In genomic region chr1:6743189-6744101, GRCh38 we compare ENCODE assay signal across 8 cellular contexts. TPM values are rescaled to one million over a fixed set of nuclear protein-coding genes. Genes with fewer than 3 reads are reported as not detected.
A peak's percentile ranks its signal among the peaks of the same experiment; 100 is the strongest.
DNase-seq lines count a peak whose midpoint lies in the region; ATAC-seq, FAIRE-seq and TF ChIP-seq lines count a peak whose summit lies in the region.

No MANE protein-coding gene starts in this region.

- no peak for TF ChIP-seq RAD21 in HepG2 (CRISPR knock-in tag; IDR thresholded peaks at IDR 0.05)

- no peaks in the 10 kb centered on the region for H3K79me2 ChIP-seq in HepG2 (ENCODE audit: insufficient read depth, low read length)

- H3K4me3 ChIP-seq in HepG2 (replicated peaks in 1 of 3; ENCODE audit: insufficient read depth in 1 of 3, low read depth in 2 of 3, low read length in 3 of 3) (no peak overlapping the region), thyroid gland (replicated peaks in 1 of 3) (no peak overlapping the region)

- ATAC-seq in HepG2: peak; percentile 69
- no peak for ATAC-seq in GM18502 (IDR thresholded peaks at IDR 0.05; ENCODE audit: poor library complexity, unreplicated experiment)
- no peak for ATAC-seq in HG02798 (IDR thresholded peaks at IDR 0.05; ENCODE audit: poor library complexity, unreplicated experiment)

- DNase-seq in activated T-cell treated with anti-CD3 and anti-CD28 coated beads, Interleukin-2, amount 50 U/mL, for 24 hours: peak; percentile 50
- DNase-seq in activated T-cell treated with anti-CD3 and anti-CD28 coated beads for 4 hours (no peak), OCI-M2 (lab: John Stamatoyannopoulos, UW; ENCODE audit: unreplicated experiment) (peak; percentile 38), caudate nucleus (lab: John Stamatoyannopoulos, UW) (peak in 7 of 61 donors; percentile 1 to 24 (median 13)), HepG2 (ENCODE audit: low spot score) (no peak), thyroid gland (peak; percentile 16 to 29)

- H3K36me3 Mint-ChIP-seq in activated T-cell treated with anti-CD3 and anti-CD28 coated beads, Interleukin-2, amount 50 U/mL, for 24 hours (ENCODE audit: low read depth): no peaks in the 10 kb centered on the region

- H3K4me1 ChIP-seq in HepG2 (ENCODE audit: insufficient read depth, low read length): no peaks in the 10 kb centered on the region
- peaks cover 0 to 8% of the 10 kb centered on the region in 2 donors for H3K4me1 ChIP-seq in thyroid gland

- H3K9ac ChIP-seq in HepG2 (ENCODE audit: insufficient read depth, low read depth, low read length): no peak overlapping the region

- no peak for FAIRE-seq in HepG2 (lab: Jason Lieb, UNC)

- in situ Hi-C loops in HepG2 (cut with HindIII; ENCODE audit: extremely low pct_ligation_motif_present, low pct_unique_long_range_greater_than_20kb): loop anchor here (10.0 kb wide), 1 partner anchor 61 kb away; no protein-coding TSS in a partner anchor

- H3K27ac Mint-ChIP-seq in activated T-cell treated with anti-CD3 and anti-CD28 coated beads, Interleukin-2, amount 50 U/mL, for 24 hours: no peak overlapping the region

- no peak for TF ChIP-seq EP300 in HepG2 (IDR thresholded peaks at IDR 0.05; ENCODE audit: low read depth in 2 of 2, low read length in 2 of 2)
- TF ChIP-seq EP300 in HepG2 (CRISPR knock-in tag; IDR thresholded peaks at IDR 0.05; ENCODE audit: borderline replicate concordance): no peak

- H3K27me3 Mint-ChIP-seq in activated T-cell treated with anti-CD3 and anti-CD28 coated beads, Interleukin-2, amount 50 U/mL, for 24 hours: peaks cover 21% of the 10 kb centered on the region

- 47% methylated on average over 12 of the region's 20 CpGs for WGBS in HepG2 (ENCODE audit: low lambda C conversion rate)
- 52 to 61% methylated on average over 17 to 19 of the region's 20 CpGs for WGBS in thyroid gland, 2 donors

- POLR2A ChIA-PET in HepG2 (lab: Yijun Ruan, JAX): interaction anchor here (1.6 kb wide), 1 partner anchor 42 kb away, joined by 6 read pairs; the partner anchor contains the start of gene CAMTA1

- H2AFZ ChIP-seq in HepG2 (ENCODE audit: low read length): no peak overlapping the region

- H3K4me3 Mint-ChIP-seq in activated T-cell treated with anti-CD3 and anti-CD28 coated beads, Interleukin-2, amount 50 U/mL, for 24 hours: no peak overlapping the region

- H3K4me2 ChIP-seq in HepG2 (ENCODE audit: low read depth, low read length): no peak overlapping the region

- no peak for TF ChIP-seq CTCF in HepG2 (CRISPR knock-in tag; IDR thresholded peaks at IDR 0.05)
- no peak for TF ChIP-seq CTCF in thyroid gland (IDR thresholded peaks at IDR 0.05)

- no peaks in the 10 kb centered on the region for H3K9me3 ChIP-seq in HepG2 (ENCODE audit: low read length)
- no peaks in the 10 kb centered on the region for H3K9me3 ChIP-seq in thyroid gland

- TF ChIP-seq POLR2A in HepG2 (IDR thresholded peaks at IDR 0.05; ENCODE audit: insufficient read depth in 1 of 2, low read depth in 2 of 2, low read length in 2 of 2) (no peak), thyroid gland (IDR thresholded peaks at IDR 0.05) (no peak)

- no peaks in the 10 kb centered on the region for H4K20me1 ChIP-seq in HepG2 (ENCODE audit: insufficient read depth, low read length)

- intact Hi-C loops in HepG2 (cut with micrococcal nuclease; ENCODE audit: unreplicated experiment): no loop called here
- intact Hi-C loops in thyroid gland (cut with DNase I): no loop called here

- H3K27ac ChIP-seq in caudate nucleus (ENCODE audit: low read depth, low read length) (peak overlapping the region; percentile 50), HepG2 (ENCODE audit: extremely low read length, insufficient read depth, low read length) (no peak overlapping the region), thyroid gland (peak overlapping the region; percentile 35 to 66 (median 37))

- BruUV-seq in HepG2 (replicated peaks; lab: Mats Ljungman, UMichigan): no TSS peak

- CTCF ChIA-PET in HepG2 (lab: Yijun Ruan, JAX; ENCODE audit: low intra/inter-chr PET ratio, low total read pairs): no interaction called here

- no peaks in the 10 kb centered on the region for H3K9me3 Mint-ChIP-seq in activated T-cell treated with anti-CD3 and anti-CD28 coated beads, Interleukin-2, amount 50 U/mL, for 24 hours

- H3K27me3 ChIP-seq in HepG2 (ENCODE audit: control insufficient read depth in 1 of 2, insufficient read depth in 2 of 2, low read length in 2 of 2) (peaks cover 0 to 4% of the 10 kb centered on the region in 2 experiments; a peak in 1 of 5 replicates), thyroid gland (no peaks in the 10 kb centered on the region)

- H3K36me3 ChIP-seq in HepG2 (replicated peaks in 1 of 2; ENCODE audit: control insufficient read depth in 1 of 2, insufficient read depth in 2 of 2, low read length in 2 of 2) (no peaks in the 10 kb centered on the region), thyroid gland (no peaks in the 10 kb centered on the region)

- H3K4me1 Mint-ChIP-seq in activated T-cell treated with anti-CD3 and anti-CD28 coated beads, Interleukin-2, amount 50 U/mL, for 24 hours (ENCODE audit: low read depth): peaks cover 18% of the 10 kb centered on the region

TF ChIP-seq in HepG2, 621 proteins besides CTCF, POLR2A, EP300 and RAD21:
- TF ChIP-seq ZBTB33 (CRISPR knock-in tag; IDR thresholded peaks at IDR 0.05) (peak; percentile 85), ZNF441 (CRISPR knock-in tag; IDR thresholded peaks at IDR 0.05; ENCODE audit: borderline replicate concordance) (no peak)

RNA-seq across cellular contexts. Expression of gene CAMTA1, which starts 41.8 kb away (rescaled TPM):
- 36.4 and 36.7 TPM in 2 replicates for total RNA-seq in HepG2 (2016; rRNA removed; fragmentation: Illumina TruSeq; extraction: Trizol)
- total RNA-seq in HepG2 (2016; cell fraction: cytosol; rRNA removed; fragmentation: Illumina TruSeq; extraction: Trizol; ENCODE audit: low read depth): 54.5 and 63.4 TPM in 2 replicates
- total RNA-seq in HepG2 (2016; cell fraction: insoluble cytoplasmic fraction; rRNA removed; fragmentation: Illumina TruSeq; extraction: Trizol): 33.9 and 46.1 TPM in 2 replicates
- 56.0 and 62.9 TPM in 2 replicates for total RNA-seq in HepG2 (2016; cell fraction: membrane; rRNA removed; fragmentation: Illumina TruSeq; extraction: Trizol)
- total RNA-seq in HepG2 (2016; cell fraction: nucleus; rRNA removed; fragmentation: Illumina TruSeq; extraction: Trizol): 25.6 and 26.4 TPM in 2 replicates
- polyA plus RNA-seq in HepG2 (2011; rRNA removed): 22.4 and 25.0 TPM in 2 replicates
- 17.3 and 28.2 TPM in 2 replicates for polyA plus RNA-seq in HepG2 (2011; cell fraction: cytosol; rRNA removed)
- 11.2 and 18.4 TPM in 2 replicates for polyA plus RNA-seq in HepG2 (2011; cell fraction: nucleus; rRNA removed)
- 65.7 and 66.4 TPM in 2 replicates for polyA plus RNA-seq in HepG2 (2012)
- polyA plus RNA-seq in HepG2 (2016; cell fraction: cytosol; fragmentation: Illumina TruSeq; extraction: Trizol; ENCODE audit: low read depth): 156 and 189 TPM in 2 replicates
- 69.7 and 85.6 TPM in 2 replicates for polyA plus RNA-seq in HepG2 (2016; cell fraction: insoluble cytoplasmic fraction; fragmentation: Illumina TruSeq; extraction: Trizol; ENCODE audit: low read depth)
- 126 and 154 TPM in 2 replicates for polyA plus RNA-seq in HepG2 (2016; cell fraction: membrane; fragmentation: Illumina TruSeq; extraction: Trizol; ENCODE audit: low read depth)
- polyA plus RNA-seq in HepG2 (2016; cell fraction: nucleus; fragmentation: Illumina TruSeq; extraction: Trizol; ENCODE audit: insufficient read depth, low read depth): 49.0 and 50.2 TPM in 2 replicates
- 12.6 and 15.2 TPM in 2 replicates for polyA minus RNA-seq in HepG2 (2011; rRNA and poly(A)+ RNA removed; ENCODE audit: low replicate concordance)
- polyA minus RNA-seq in HepG2 (2011; cell fraction: cytosol; rRNA and poly(A)+ RNA removed): 9.3 and 13.8 TPM in 2 replicates
- polyA minus RNA-seq in HepG2 (2011; cell fraction: nucleus; rRNA and poly(A)+ RNA removed): 30.2 and 31.8 TPM in 2 replicates
- total RNA-seq in thyroid gland: 100 to 1,000 TPM in 2 of 4 donors, 10 to 100 TPM in 2; 63.9 to 124 (median 101) TPM

RNA-seq across cellular contexts. Expression of gene DNAJC11, which starts 41.8 kb away (rescaled TPM):
- total RNA-seq in HepG2 (2016; rRNA removed; fragmentation: Illumina TruSeq; extraction: Trizol) (47.6 and 56.8 TPM in 2 replicates), thyroid gland (10 to 100 TPM; 28.2 to 45.5 (median 35.9) TPM)
- 11.4 and 12.0 TPM in 2 replicates for total RNA-seq in HepG2 (2016; cell fraction: cytosol; rRNA removed; fragmentation: Illumina TruSeq; extraction: Trizol; ENCODE audit: low read depth)
- 49.7 and 50.5 TPM in 2 replicates for total RNA-seq in HepG2 (2016; cell fraction: insoluble cytoplasmic fraction; rRNA removed; fragmentation: Illumina TruSeq; extraction: Trizol)
- 13.0 and 15.4 TPM in 2 replicates for total RNA-seq in HepG2 (2016; cell fraction: membrane; rRNA removed; fragmentation: Illumina TruSeq; extraction: Trizol)
- total RNA-seq in HepG2 (2016; cell fraction: nucleus; rRNA removed; fragmentation: Illumina TruSeq; extraction: Trizol): 46.2 and 51.3 TPM in 2 replicates
- polyA plus RNA-seq in HepG2 (2011; rRNA removed): 24.0 and 25.1 TPM in 2 replicates
- polyA plus RNA-seq in HepG2 (2011; cell fraction: cytosol; rRNA removed): 16.9 and 18.9 TPM in 2 replicates
- 95.4 and 110 TPM in 2 replicates for polyA plus RNA-seq in HepG2 (2011; cell fraction: nucleus; rRNA removed)
- polyA plus RNA-seq in HepG2 (2012): 43.5 and 45.3 TPM in 2 replicates
- 4.3 and 4.6 TPM in 2 replicates for polyA plus RNA-seq in HepG2 (2016; cell fraction: cytosol; fragmentation: Illumina TruSeq; extraction: Trizol; ENCODE audit: low read depth)
- 42.1 and 52.6 TPM in 2 replicates for polyA plus RNA-seq in HepG2 (2016; cell fraction: insoluble cytoplasmic fraction; fragmentation: Illumina TruSeq; extraction: Trizol; ENCODE audit: low read depth)
- polyA plus RNA-seq in HepG2 (2016; cell fraction: membrane; fragmentation: Illumina TruSeq; extraction: Trizol; ENCODE audit: low read depth): 10.0 and 10.7 TPM in 2 replicates
- polyA plus RNA-seq in HepG2 (2016; cell fraction: nucleus; fragmentation: Illumina TruSeq; extraction: Trizol; ENCODE audit: insufficient read depth, low read depth): 98.5 and 103 TPM in 2 replicates
- polyA minus RNA-seq in HepG2 (2011; rRNA and poly(A)+ RNA removed; ENCODE audit: low replicate concordance): 21.2 and 48.5 TPM in 2 replicates
- 13.3 and 15.7 TPM in 2 replicates for polyA minus RNA-seq in HepG2 (2011; cell fraction: cytosol; rRNA and poly(A)+ RNA removed)
- 38.4 and 48.9 TPM in 2 replicates for polyA minus RNA-seq in HepG2 (2011; cell fraction: nucleus; rRNA and poly(A)+ RNA removed)

Comparison
In these comparisons a context has a peak if more than half of its experiments do, and no peak if none do; other contexts are left out.
1. DNase-seq: peak in activated T-cell treated with anti-CD3 and anti-CD28 coated beads, Interleukin-2, amount 50 U/mL, for 24 hours (single experiment), OCI-M2 (single experiment) and thyroid gland (2 of 2); none in activated T-cell treated with anti-CD3 and anti-CD28 coated beads for 4 hours (single experiment) and HepG2 (single experiment).